Comparison of ENCODE assay signal across 11 cellular contexts in the genomic region with DNA sequence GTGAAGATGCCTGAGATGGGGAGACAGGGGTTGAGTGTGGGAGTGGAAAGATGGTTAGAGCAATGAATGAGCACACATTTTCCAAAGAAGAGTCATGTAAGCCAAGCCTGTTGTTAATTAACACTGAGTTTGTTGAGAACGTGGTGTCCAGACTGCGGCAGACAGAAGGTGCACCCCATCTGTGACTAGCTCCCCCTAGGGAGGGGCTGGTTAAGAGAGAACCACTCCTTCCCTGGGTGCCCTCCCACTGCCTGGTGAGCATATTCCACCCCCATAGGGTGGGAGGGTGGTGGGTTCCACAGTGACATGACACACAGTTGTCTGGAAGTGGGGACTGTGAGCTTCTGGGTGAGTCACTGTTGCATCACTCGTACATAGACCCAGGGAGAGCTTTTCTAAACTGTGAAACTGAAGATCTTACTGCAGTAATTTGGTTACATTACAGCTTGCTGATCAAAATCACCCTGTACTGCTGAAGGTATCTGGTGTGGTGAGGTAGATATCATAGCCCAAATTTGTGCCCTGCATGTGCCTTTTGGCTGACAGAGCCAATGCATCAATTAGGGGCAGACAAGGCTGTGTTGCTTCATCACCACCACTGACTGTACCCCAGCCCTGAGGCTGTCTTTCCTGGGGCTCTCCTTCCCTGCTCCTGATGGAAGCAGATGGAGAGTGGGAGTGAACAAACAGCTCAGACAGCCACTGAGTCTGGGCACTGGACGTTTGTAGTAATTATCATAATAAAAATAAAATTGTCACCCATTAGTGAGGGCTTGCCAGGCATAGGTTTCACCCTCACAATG.
DNase-seq lines count a peak whose midpoint lies in the region; ATAC-seq and TF ChIP-seq lines count a peak whose summit lies in the region.
"Had no signal": no experiment of that assay in that cellular context is flagged by ENCODE, and none has a peak within 500 bp of the region (broad histone marks: within the 10 kb centered on the region; RNA-seq: fewer than 3 reads in every experiment).

No MANE protein-coding gene starts in this region.

- H3K36me3 Mint-ChIP-seq in activated T-helper 17 cell treated with anti-CD3 and anti-CD28 coated beads, Interleukin-2, amount 50 U/mL, for 72 hours (ENCODE audit: low read depth), result no peaks in the 10 kb centered on the region
- H3K36me3 Mint-ChIP-seq: naive B cell had no signal

- no peak overlapping the region for H3K27ac Mint-ChIP-seq in activated T-helper 17 cell treated with anti-CD3 and anti-CD28 coated beads, Interleukin-2, amount 50 U/mL, for 72 hours
- peak overlapping the region in 1 of 2 donors; percentile 55 for H3K27ac Mint-ChIP-seq in stimulated activated naive CD8-positive, alpha-beta T cell treated with anti-CD3 and anti-CD28 coated beads, Interleukin-15, amount 100 ng/mL, for 72 hours
- H3K27ac Mint-ChIP-seq: naive B cell had no signal

- peak; percentile 86 for ATAC-seq in activated T-helper 17 cell treated with anti-CD3 and anti-CD28 coated beads, Interleukin-2, amount 50 U/mL, for 72 hours (replicated peaks)
- ATAC-seq in stimulated activated naive CD8-positive, alpha-beta T cell treated with anti-CD3 and anti-CD28 coated beads, Interleukin-15, amount 100 ng/mL, for 72 hours, result peak; percentile 89
- no peak for ATAC-seq in HG03097 (IDR thresholded peaks at IDR 0.05; ENCODE audit: low FRiP score, unreplicated experiment)

- no peak overlapping the region for H3K4me3 Mint-ChIP-seq in activated T-helper 17 cell treated with anti-CD3 and anti-CD28 coated beads, Interleukin-2, amount 50 U/mL, for 72 hours
- H3K4me3 Mint-ChIP-seq in stimulated activated naive CD8-positive, alpha-beta T cell treated with anti-CD3 and anti-CD28 coated beads, Interleukin-15, amount 100 ng/mL, for 72 hours, result no peak overlapping the region
- H3K4me3 Mint-ChIP-seq: central memory CD8-positive, alpha-beta T cell; naive B cell had no signal

- DNase-seq in activated CD8-positive, alpha-beta memory T cell treated with anti-CD3 and anti-CD28 coated beads for 24 hours, result peak; percentile 61
- no peak for DNase-seq in activated CD8-positive, alpha-beta memory T cell treated with anti-CD3 and anti-CD28 coated beads, Interleukin-2, amount 50 U/mL, for 4 hours
- peak; percentile 97 for DNase-seq in kidney tubule cell (ENCODE audit: low spot score)
- peak; percentile 39 to 55 for DNase-seq in stimulated activated naive CD8-positive, alpha-beta T cell treated with anti-CD3 and anti-CD28 coated beads, Interleukin-15, amount 100 ng/mL, for 72 hours
- DNase-seq in activated gamma-delta T cell treated with Interleukin-2 at 50 U/mL for 16 hours, result no peak
- no peak for DNase-seq in WERI-Rb-1
- DNase-seq: naive B cell had no signal

- H3K27me3 ChIP-seq in WERI-Rb-1 (ENCODE audit: insufficient read depth, low read depth, severe bottlenecking), result no peaks in the 10 kb centered on the region

- H3K27me3 Mint-ChIP-seq in activated T-helper 17 cell treated with anti-CD3 and anti-CD28 coated beads, Interleukin-2, amount 50 U/mL, for 72 hours, result peaks cover 23% of the 10 kb centered on the region
- H3K27me3 Mint-ChIP-seq in stimulated activated naive CD8-positive, alpha-beta T cell treated with anti-CD3 and anti-CD28 coated beads, Interleukin-15, amount 100 ng/mL, for 72 hours, result peaks cover 35% of the 10 kb centered on the region

- H3K9me3 Mint-ChIP-seq in activated T-helper 17 cell treated with anti-CD3 and anti-CD28 coated beads, Interleukin-2, amount 50 U/mL, for 72 hours, result no peaks in the 10 kb centered on the region
- H3K9me3 Mint-ChIP-seq in stimulated activated naive CD8-positive, alpha-beta T cell treated with anti-CD3 and anti-CD28 coated beads, Interleukin-15, amount 100 ng/mL, for 72 hours, result no peaks in the 10 kb centered on the region
- H3K9me3 Mint-ChIP-seq: central memory CD8-positive, alpha-beta T cell had no signal

- no peaks in the 10 kb centered on the region for H3K36me3 ChIP-seq in WERI-Rb-1

- TF ChIP-seq CTCF in WERI-Rb-1 (IDR thresholded peaks at IDR 0.05; ENCODE audit: low read depth, low read length), result no peak

- no peak overlapping the region for H3K4me3 ChIP-seq in WERI-Rb-1 (ENCODE audit: low read depth, low read length)

- H3K9me3 ChIP-seq in WERI-Rb-1 (ENCODE audit: severe bottlenecking), result no peaks in the 10 kb centered on the region

- no peaks in the 10 kb centered on the region for H3K4me1 Mint-ChIP-seq in activated T-helper 17 cell treated with anti-CD3 and anti-CD28 coated beads, Interleukin-2, amount 50 U/mL, for 72 hours
- peaks cover 8% of the 10 kb centered on the region for H3K4me1 Mint-ChIP-seq in stimulated activated naive CD8-positive, alpha-beta T cell treated with anti-CD3 and anti-CD28 coated beads, Interleukin-15, amount 100 ng/mL, for 72 hours
- H3K4me1 Mint-ChIP-seq: central memory CD8-positive, alpha-beta T cell; naive B cell had no signal

- H3K27ac ChIP-seq in WERI-Rb-1, result no peak overlapping the region
- H3K27ac ChIP-seq: C4-2B had no signal

Comparison
In these comparisons a context has a peak if more than half of its experiments do, and no peak if none do; other contexts are left out.
1. DNase-seq: peak in activated CD8-positive, alpha-beta memory T cell treated with anti-CD3 and anti-CD28 coated beads for 24 hours (single experiment), kidney tubule cell (single experiment) and stimulated activated naive CD8-positive, alpha-beta T cell treated with anti-CD3 and anti-CD28 coated beads, Interleukin-15, amount 100 ng/mL, for 72 hours (2 of 2); none in activated CD8-positive, alpha-beta memory T cell treated with anti-CD3 and anti-CD28 coated beads, Interleukin-2, amount 50 U/mL, for 4 hours (single experiment), activated gamma-delta T cell treated with Interleukin-2 at 50 U/mL for 16 hours (single experiment) and WERI-Rb-1 (single experiment).